Comparison of ENCODE assay signal across 8 cellular contexts in genomic region chr3:49339593-49339946, GRCh38. TPM values are rescaled to one million over a fixed set of nuclear protein-coding genes. Genes with fewer than 3 reads are reported as not detected.
DNase-seq lines count a peak whose midpoint lies in the region; ATAC-seq, FAIRE-seq and TF ChIP-seq lines count a peak whose summit lies in the region.

No MANE protein-coding gene starts in this region.

- TF ChIP-seq POLR2A in HCT116 (IDR thresholded peaks at IDR 0.05; ENCODE audit: borderline replicate concordance, extremely low read depth, insufficient read depth, insufficient read length) (no peak), HepG2 (IDR thresholded peaks at IDR 0.05; ENCODE audit: insufficient read depth in 1 of 2, low read depth in 2 of 2, low read length in 2 of 2) (no peak)

- H3K27me3 Mint-ChIP-seq in CD14-positive monocyte (ENCODE audit: low read depth in 3 of 3), result peaks cover 0 to 5% (median 0%) of the 10 kb centered on the region in 3 donors

- H3K79me2 ChIP-seq in HCT116 (ENCODE audit: insufficient read depth, low read length) (peaks cover 45% of the 10 kb centered on the region), HepG2 (ENCODE audit: insufficient read depth, low read length) (peaks cover 18% of the 10 kb centered on the region)

- H3K27ac ChIP-seq in HCT116 (ENCODE audit: low read depth, low read length), result peak overlapping the region; percentile 73
- peak overlapping the region; percentile 80 for H3K27ac ChIP-seq in SJSA1
- H3K27ac ChIP-seq in HepG2 (ENCODE audit: extremely low read length, insufficient read depth, low read length), result peak overlapping the region; percentile 93
- peak overlapping the region; percentile 88 for H3K27ac ChIP-seq in subcutaneous abdominal adipose tissue (ENCODE audit: low read depth, low read length)

- H3K9me3 ChIP-seq in HCT116 (ENCODE audit: control insufficient read depth in 1 of 2, insufficient read depth in 1 of 2, low read depth in 1 of 2, low read length in 2 of 2) (no peaks in the 10 kb centered on the region), SJSA1 (replicated peaks) (no peaks in the 10 kb centered on the region), HepG2 (ENCODE audit: low read length) (no peaks in the 10 kb centered on the region), subcutaneous abdominal adipose tissue (ENCODE audit: control insufficient read depth in 5 of 5, low read length in 5 of 5) (no peaks in the 10 kb centered on the region)

- no peak for TF ChIP-seq RAD21 in HCT116 (IDR thresholded peaks at IDR 0.05; ENCODE audit: low read depth)
- no peak for TF ChIP-seq RAD21 in HepG2 (CRISPR knock-in tag; IDR thresholded peaks at IDR 0.05)

- RAD21 ChIA-PET in HCT116 (lab: Charles Lee; ENCODE audit: low non-redundant PET in 1 of 2, low total read pairs in 2 of 2, uncharacterized antibody in 2 of 2, unreplicated experiment in 2 of 2), result interaction anchor here (0.6 to 1.4 kb wide), 5 partner anchors 105 to 332 kb away, joined by 3 to 8 read pairs (median 5); partner anchors contain the start of gene USP19 (in 1 of the 2)

- H3K4me1 ChIP-seq in HCT116 (ENCODE audit: control insufficient read depth in 1 of 2, insufficient read depth in 2 of 2, low read length in 2 of 2) (peaks cover 8 to 20% of the 10 kb centered on the region in 2 experiments; a peak in 3 of 4 replicates), SJSA1 (replicated peaks) (peaks cover 25% of the 10 kb centered on the region), HepG2 (ENCODE audit: insufficient read depth, low read length) (peaks cover 38% of the 10 kb centered on the region), subcutaneous abdominal adipose tissue (ENCODE audit: control insufficient read depth in 5 of 5, insufficient read depth in 5 of 5, low read length in 5 of 5) (peaks cover 0 to 43% (median 33%) of the 10 kb centered on the region in 5 donors)

- peak; percentile 54 for ATAC-seq in HCT116
- peak; percentile 54 for ATAC-seq in HepG2
- ATAC-seq in HG03097 (IDR thresholded peaks at IDR 0.05; ENCODE audit: low FRiP score, unreplicated experiment), result no peak
- no peak for ATAC-seq in GM21717 (IDR thresholded peaks at IDR 0.05; ENCODE audit: unreplicated experiment)

- H2AFZ ChIP-seq in HCT116 (ENCODE audit: low read depth, low read length, poor library complexity, severe bottlenecking) (peak overlapping the region; percentile 67), HepG2 (ENCODE audit: low read length) (no peak overlapping the region)

- CTCF ChIA-PET in HCT116 (lab: Charles Lee) (interaction anchor here (0.9 to 2.4 kb wide), 7 partner anchors 10 to 169 kb away, joined by 3 to 25 read pairs (median 5); partner anchors contain the start of gene KLHDC8B), HepG2 (lab: Yijun Ruan, JAX; ENCODE audit: low intra/inter-chr PET ratio, low total read pairs) (interaction anchor here (1.2 to 2.0 kb wide), 3 partner anchors 18 to 169 kb away, joined by 3 to 6 read pairs (median 5); partner anchors contain the start of genes AMT, GPX1 and KLHDC8B)

- peaks cover 52% of the 10 kb centered on the region for H3K4me1 Mint-ChIP-seq in CD14-positive monocyte

- TF ChIP-seq CTCF in CD14-positive monocyte (IDR thresholded peaks at IDR 0.05) (no peak), HCT116 (IDR thresholded peaks at IDR 0.05 in 2 of 3, conservative IDR thresholded peaks at IDR 0.05 in 1 of 3; ENCODE audit: borderline replicate concordance in 1 of 3, insufficient read depth in 1 of 3, low read depth in 2 of 3, low read length in 2 of 3) (no peak), bronchial epithelial cell (IDR thresholded peaks at IDR 0.05; ENCODE audit: insufficient read depth, low read length, severe bottlenecking) (no peak), HepG2 (CRISPR knock-in tag; IDR thresholded peaks at IDR 0.05) (no peak)

- no peaks in the 10 kb centered on the region for H3K9me3 Mint-ChIP-seq in CD14-positive monocyte

- peak overlapping the region; percentile 97 to 100 (median 100) for H3K27ac Mint-ChIP-seq in CD14-positive monocyte

- BruUV-seq in HCT116 (replicated peaks; lab: Mats Ljungman, UMichigan), result no TSS peak
- BruUV-seq in HepG2 (replicated peaks; lab: Mats Ljungman, UMichigan), result no TSS peak

- peaks cover 22 to 34% of the 10 kb centered on the region in 2 donors for H3K36me3 Mint-ChIP-seq in CD14-positive monocyte

- peak; percentile 48 for DNase-seq in CD14-positive monocyte (ENCODE audit: low spot score)
- no peak for DNase-seq in HCT116 (ENCODE audit: low read depth, low spot score)
- no peak for DNase-seq in SJSA1 (ENCODE audit: low read depth in 1 of 2, low spot score in 2 of 2)
- no peak for DNase-seq in bronchial epithelial cell (ENCODE audit: low read depth)
- peak; percentile 27 for DNase-seq in HepG2 (ENCODE audit: low spot score)

- POLR2A ChIA-PET in HCT116 (lab: Charles Lee) (interaction anchor here (0.7 to 2.8 kb wide), 10 partner anchors 12 to 332 kb away, joined by 3 to 18 read pairs (median 4); partner anchors contain the start of genes GPX1, NICN1, RHOA and TCTA), HepG2 (lab: Yijun Ruan, JAX) (interaction anchor here (0.6 to 3.0 kb wide), 38 partner anchors 11 to 676 kb away, joined by 3 to 134 read pairs (median 5); partner anchors contain the start of genes AMT, CELSR3, DAG1 and GPX1)

- WGBS in HepG2 (ENCODE audit: low lambda C conversion rate), result 0% methylated on average over 12 of the region's 17 CpGs

- H3K4me3 ChIP-seq in HCT116 (replicated peaks in 1 of 2; ENCODE audit: low read depth in 1 of 2, low read length in 2 of 2) (peak overlapping the region; percentile 62 to 94), SJSA1 (peak overlapping the region; percentile 67), bronchial epithelial cell (ENCODE audit: low read depth, low read length) (peak overlapping the region; percentile 86), HepG2 (replicated peaks in 1 of 3; ENCODE audit: insufficient read depth in 1 of 3, low read depth in 2 of 3, low read length in 3 of 3) (peak overlapping the region; percentile 76 to 90 (median 82)), subcutaneous abdominal adipose tissue (ENCODE audit: low read depth in 1 of 5, low read length in 5 of 5) (peak overlapping the region; percentile 78 to 90 (median 85))

- H3K36me3 ChIP-seq in HCT116 (ENCODE audit: control insufficient read depth in 1 of 2, insufficient read depth in 2 of 2, low read length in 2 of 2) (peaks cover 9 to 10% of the 10 kb centered on the region in 2 experiments; a peak in 3 of 4 replicates), SJSA1 (peaks cover 29% of the 10 kb centered on the region), bronchial epithelial cell (ENCODE audit: control insufficient read depth, insufficient read depth, low read length) (peaks cover 2% of the 10 kb centered on the region), HepG2 (replicated peaks in 1 of 2; ENCODE audit: control insufficient read depth in 1 of 2, insufficient read depth in 2 of 2, low read length in 2 of 2) (peaks cover 5 to 15% of the 10 kb centered on the region in 2 experiments; a peak in 3 of 5 replicates), subcutaneous abdominal adipose tissue (ENCODE audit: control insufficient read depth in 5 of 5, insufficient read depth in 5 of 5, low read length in 5 of 5) (peaks cover 6 to 20% (median 15%) of the 10 kb centered on the region in 5 donors)

- no peak for TF ChIP-seq EP300 in HepG2 (IDR thresholded peaks at IDR 0.05; ENCODE audit: low read depth in 2 of 2, low read length in 2 of 2)
- TF ChIP-seq EP300 in HepG2 (CRISPR knock-in tag; IDR thresholded peaks at IDR 0.05; ENCODE audit: borderline replicate concordance), result no peak

- no peaks in the 10 kb centered on the region for H4K20me1 ChIP-seq in HCT116 (ENCODE audit: insufficient read depth)
- H4K20me1 ChIP-seq in HepG2 (ENCODE audit: insufficient read depth, low read length), result no peaks in the 10 kb centered on the region

- intact Hi-C loops in CD14-positive monocyte (cut with micrococcal nuclease), result loop anchor here (5.0 kb wide), 3 partner anchors 33 to 108 kb away; partner anchors contain the start of genes RHOA (in 1 of the 2) and TCTA (in 1 of the 2)
- intact Hi-C loops in HCT116 (cut with micrococcal nuclease), result no loop called here
- intact Hi-C loops in HepG2 (cut with micrococcal nuclease; ENCODE audit: unreplicated experiment), result no loop called here

- H3K27me3 ChIP-seq in HCT116 (ENCODE audit: insufficient read depth, low read length), result no peaks in the 10 kb centered on the region
- H3K27me3 ChIP-seq in SJSA1 (replicated peaks), result no peaks in the 10 kb centered on the region
- H3K27me3 ChIP-seq in bronchial epithelial cell (ENCODE audit: control insufficient read depth, insufficient read depth, low read length), result no peaks in the 10 kb centered on the region
- H3K27me3 ChIP-seq in HepG2 (ENCODE audit: control insufficient read depth in 1 of 2, insufficient read depth in 2 of 2, low read length in 2 of 2), result no peaks in the 10 kb centered on the region
- no peaks in the 10 kb centered on the region for H3K27me3 ChIP-seq in subcutaneous abdominal adipose tissue (ENCODE audit: control insufficient read depth in 5 of 5, insufficient read depth in 4 of 5, low read length in 5 of 5)

- in situ Hi-C loops in HepG2 (cut with HindIII; ENCODE audit: extremely low pct_ligation_motif_present, low pct_unique_long_range_greater_than_20kb), result loop anchor here (25.0 kb wide), 1 partner anchor 98 kb away; the partner anchor contains the start of gene NICN1

- peak overlapping the region; percentile 95 to 97 for H3K4me3 Mint-ChIP-seq in CD14-positive monocyte

- H3K9ac ChIP-seq in HCT116 (ENCODE audit: low read length) (peak overlapping the region; percentile 90), HepG2 (ENCODE audit: insufficient read depth, low read depth, low read length) (peak overlapping the region; percentile 81), subcutaneous abdominal adipose tissue (ENCODE audit: low read length in 5 of 5) (peak overlapping the region; percentile 68 to 89 (median 83))

- FAIRE-seq in bronchial epithelial cell (lab: Jason Lieb, UNC) (no peak), HepG2 (lab: Jason Lieb, UNC) (no peak)

- peak overlapping the region; percentile 90 for H3K4me2 ChIP-seq in HCT116 (ENCODE audit: low read length)
- peak overlapping the region; percentile 89 for H3K4me2 ChIP-seq in HepG2 (ENCODE audit: low read depth, low read length)

- no peaks in the 10 kb centered on the region for H3K9me2 ChIP-seq in HCT116 (ENCODE audit: insufficient read depth)

RNA-seq across cellular contexts. Expression of gene USP4, which starts 0.3 kb away (rescaled TPM):
- polyA plus RNA-seq in CD14-positive monocyte (10 to 100 TPM; 68.6 to 78.9 TPM), HepG2 (2011; rRNA removed) (18.7 and 20.8 TPM in 2 replicates)
- total RNA-seq in HCT116 (2021; ENCODE audit: unreplicated experiment) (31.7 TPM), bronchial epithelial cell (25.5 and 28.5 TPM in 2 replicates), HepG2 (2016; rRNA removed; fragmentation: Illumina TruSeq; extraction: Trizol) (9.2 and 12.1 TPM in 2 replicates)
- 21.9 and 22.6 TPM in 2 replicates for polyA plus RNA-seq in HCT116 (2012)
- 7.8 and 11.5 TPM in 2 replicates for total RNA-seq in SJSA1 (2014; rRNA removed; shearing (Covaris generic))
- 3.9 and 5.6 TPM in 2 replicates for total RNA-seq in HepG2 (2016; cell fraction: cytosol; rRNA removed; fragmentation: Illumina TruSeq; extraction: Trizol; ENCODE audit: low read depth)
- 9.5 and 12.5 TPM in 2 replicates for total RNA-seq in HepG2 (2016; cell fraction: insoluble cytoplasmic fraction; rRNA removed; fragmentation: Illumina TruSeq; extraction: Trizol)
- total RNA-seq in HepG2 (2016; cell fraction: membrane; rRNA removed; fragmentation: Illumina TruSeq; extraction: Trizol), result 6.2 and 7.0 TPM in 2 replicates
- total RNA-seq in HepG2 (2016; cell fraction: nucleus; rRNA removed; fragmentation: Illumina TruSeq; extraction: Trizol), result 14.7 and 15.5 TPM in 2 replicates
- polyA plus RNA-seq in HepG2 (2011; cell fraction: cytosol; rRNA removed), result 10.8 and 12.7 TPM in 2 replicates
- polyA plus RNA-seq in HepG2 (2011; cell fraction: nucleus; rRNA removed), result 22.0 and 28.3 TPM in 2 replicates
- polyA plus RNA-seq in HepG2 (2012), result 11.8 and 12.6 TPM in 2 replicates
- polyA plus RNA-seq in HepG2 (2016; cell fraction: cytosol; fragmentation: Illumina TruSeq; extraction: Trizol; ENCODE audit: low read depth), result 2.2 and 2.4 TPM in 2 replicates
- polyA plus RNA-seq in HepG2 (2016; cell fraction: insoluble cytoplasmic fraction; fragmentation: Illumina TruSeq; extraction: Trizol; ENCODE audit: low read depth), result 23.2 and 24.3 TPM in 2 replicates
- polyA plus RNA-seq in HepG2 (2016; cell fraction: membrane; fragmentation: Illumina TruSeq; extraction: Trizol; ENCODE audit: low read depth), result 5.3 and 5.8 TPM in 2 replicates
- polyA plus RNA-seq in HepG2 (2016; cell fraction: nucleus; fragmentation: Illumina TruSeq; extraction: Trizol; ENCODE audit: insufficient read depth, low read depth), result 37.3 and 42.6 TPM in 2 replicates
- polyA minus RNA-seq in HepG2 (2011; rRNA and poly(A)+ RNA removed; ENCODE audit: low replicate concordance), result 31.1 and 48.0 TPM in 2 replicates
- polyA minus RNA-seq in HepG2 (2011; cell fraction: cytosol; rRNA and poly(A)+ RNA removed), result 10.6 TPM in 2 replicates
- 36.3 and 41.9 TPM in 2 replicates for polyA minus RNA-seq in HepG2 (2011; cell fraction: nucleus; rRNA and poly(A)+ RNA removed)

RNA-seq across cellular contexts. Expression of gene GPX1, which starts 18.6 kb away (rescaled TPM):
- polyA plus RNA-seq in CD14-positive monocyte (1,000 to 10,000 TPM; 1,394 to 2,105 TPM), HepG2 (2011; rRNA removed) (167 and 168 TPM in 2 replicates)
- total RNA-seq in HCT116 (2021; ENCODE audit: unreplicated experiment) (330 TPM), bronchial epithelial cell (533 and 633 TPM in 2 replicates), HepG2 (2016; rRNA removed; fragmentation: Illumina TruSeq; extraction: Trizol) (149 and 169 TPM in 2 replicates)
- polyA plus RNA-seq in HCT116 (2012), result 429 and 439 TPM in 2 replicates
- total RNA-seq in SJSA1 (2014; rRNA removed; shearing (Covaris generic)), result 226 and 326 TPM in 2 replicates
- 205 and 280 TPM in 2 replicates for total RNA-seq in HepG2 (2016; cell fraction: cytosol; rRNA removed; fragmentation: Illumina TruSeq; extraction: Trizol; ENCODE audit: low read depth)
- total RNA-seq in HepG2 (2016; cell fraction: insoluble cytoplasmic fraction; rRNA removed; fragmentation: Illumina TruSeq; extraction: Trizol), result 148 and 173 TPM in 2 replicates
- total RNA-seq in HepG2 (2016; cell fraction: membrane; rRNA removed; fragmentation: Illumina TruSeq; extraction: Trizol), result 276 and 347 TPM in 2 replicates
- 56.7 and 58.1 TPM in 2 replicates for total RNA-seq in HepG2 (2016; cell fraction: nucleus; rRNA removed; fragmentation: Illumina TruSeq; extraction: Trizol)
- 122 and 246 TPM in 2 replicates for polyA plus RNA-seq in HepG2 (2011; cell fraction: cytosol; rRNA removed)
- polyA plus RNA-seq in HepG2 (2011; cell fraction: nucleus; rRNA removed), result 103 and 106 TPM in 2 replicates
- polyA plus RNA-seq in HepG2 (2012), result 61.4 and 66.5 TPM in 2 replicates
- 349 and 479 TPM in 2 replicates for polyA plus RNA-seq in HepG2 (2016; cell fraction: cytosol; fragmentation: Illumina TruSeq; extraction: Trizol; ENCODE audit: low read depth)
- polyA plus RNA-seq in HepG2 (2016; cell fraction: insoluble cytoplasmic fraction; fragmentation: Illumina TruSeq; extraction: Trizol; ENCODE audit: low read depth), result 254 and 267 TPM in 2 replicates
- polyA plus RNA-seq in HepG2 (2016; cell fraction: membrane; fragmentation: Illumina TruSeq; extraction: Trizol; ENCODE audit: low read depth), result 392 and 448 TPM in 2 replicates
- 140 and 150 TPM in 2 replicates for polyA plus RNA-seq in HepG2 (2016; cell fraction: nucleus; fragmentation: Illumina TruSeq; extraction: Trizol; ENCODE audit: insufficient read depth, low read depth)
- 140 and 218 TPM in 2 replicates for polyA minus RNA-seq in HepG2 (2011; rRNA and poly(A)+ RNA removed; ENCODE audit: low replicate concordance)
- polyA minus RNA-seq in HepG2 (2011; cell fraction: cytosol; rRNA and poly(A)+ RNA removed), result 38.9 and 50.8 TPM in 2 replicates
- polyA minus RNA-seq in HepG2 (2011; cell fraction: nucleus; rRNA and poly(A)+ RNA removed), result 19.5 and 22.8 TPM in 2 replicates

Comparison
In these comparisons a context has a peak if more than half of its experiments do, and no peak if none do; other contexts are left out.
1. DNase-seq: peak in CD14-positive monocyte (single experiment) and HepG2 (single experiment); none in HCT116 (single experiment), SJSA1 (0 of 2) and bronchial epithelial cell (single experiment).
2. ATAC-seq: peak in HCT116 (single experiment) and HepG2 (single experiment); none in HG03097 (single experiment) and GM21717 (single experiment).
3. intact Hi-C loops: an anchor here in CD14-positive monocyte (5.0 kb wide); none called in HCT116 and HepG2.
4. Peak in every context shown above with its lines, with median percentiles within 50 percentile points of each other: H3K27ac ChIP-seq, H3K4me3 ChIP-seq and H3K9ac ChIP-seq.